ENCODE assay signal across 1 cellular context in the genomic region with DNA sequence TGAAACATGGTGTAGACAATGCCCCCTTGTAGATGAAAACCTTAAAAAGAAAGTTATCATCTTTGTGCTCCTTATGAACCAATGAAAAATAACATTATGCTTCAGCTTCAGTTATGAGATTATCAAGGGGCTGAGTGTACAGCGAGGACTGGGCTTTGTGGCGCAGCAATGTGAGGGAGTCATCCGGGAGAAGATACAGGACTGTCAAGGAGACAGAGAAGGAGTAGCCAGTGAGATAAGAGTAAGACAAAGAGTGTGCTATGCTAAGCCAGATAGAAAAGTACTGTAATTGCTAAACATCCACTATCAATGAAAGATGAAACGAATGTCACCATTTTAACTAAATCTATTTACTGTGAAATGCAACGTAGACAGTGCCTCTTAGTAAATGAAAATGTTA.
A peak's percentile ranks its signal among the peaks of the same experiment; 100 is the strongest.
TF ChIP-seq lines count a peak whose summit lies in the region.

No MANE protein-coding gene starts in this region.

TF ChIP-seq in K562, 482 proteins besides CTCF, POLR2A, EP300 and RAD21 (continued from another document):
- TF ChIP-seq, protein P1, sequence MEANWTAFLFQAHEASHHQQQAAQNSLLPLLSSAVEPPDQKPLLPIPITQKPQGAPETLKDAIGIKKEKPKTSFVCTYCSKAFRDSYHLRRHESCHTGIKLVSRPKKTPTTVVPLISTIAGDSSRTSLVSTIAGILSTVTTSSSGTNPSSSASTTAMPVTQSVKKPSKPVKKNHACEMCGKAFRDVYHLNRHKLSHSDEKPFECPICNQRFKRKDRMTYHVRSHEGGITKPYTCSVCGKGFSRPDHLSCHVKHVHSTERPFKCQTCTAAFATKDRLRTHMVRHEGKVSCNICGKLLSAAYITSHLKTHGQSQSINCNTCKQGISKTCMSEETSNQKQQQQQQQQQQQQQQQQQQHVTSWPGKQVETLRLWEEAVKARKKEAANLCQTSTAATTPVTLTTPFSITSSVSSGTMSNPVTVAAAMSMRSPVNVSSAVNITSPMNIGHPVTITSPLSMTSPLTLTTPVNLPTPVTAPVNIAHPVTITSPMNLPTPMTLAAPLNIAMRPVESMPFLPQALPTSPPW (CRISPR knock-in tag; IDR thresholded peaks at IDR 0.05), result no peak
- no peak for TF ChIP-seq ZNF707 (CRISPR knock-in tag; conservative IDR thresholded peaks at IDR 0.05)
- TF ChIP-seq CBFA2T3 (IDR thresholded peaks at IDR 0.05), result peak; percentile 66
- TF ChIP-seq PHB (CRISPR knock-in tag; IDR thresholded peaks at IDR 0.05), result no peak
- TF ChIP-seq, protein P2, sequence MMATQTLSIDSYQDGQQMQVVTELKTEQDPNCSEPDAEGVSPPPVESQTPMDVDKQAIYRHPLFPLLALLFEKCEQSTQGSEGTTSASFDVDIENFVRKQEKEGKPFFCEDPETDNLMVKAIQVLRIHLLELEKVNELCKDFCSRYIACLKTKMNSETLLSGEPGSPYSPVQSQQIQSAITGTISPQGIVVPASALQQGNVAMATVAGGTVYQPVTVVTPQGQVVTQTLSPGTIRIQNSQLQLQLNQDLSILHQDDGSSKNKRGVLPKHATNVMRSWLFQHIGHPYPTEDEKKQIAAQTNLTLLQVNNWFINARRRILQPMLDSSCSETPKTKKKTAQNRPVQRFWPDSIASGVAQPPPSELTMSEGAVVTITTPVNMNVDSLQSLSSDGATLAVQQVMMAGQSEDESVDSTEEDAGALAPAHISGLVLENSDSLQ (IDR thresholded peaks at IDR 0.05), result 0 out of 2 replicates have a peak, but pooled peaks have one; percentile 46
- TF ChIP-seq, protein P3, sequence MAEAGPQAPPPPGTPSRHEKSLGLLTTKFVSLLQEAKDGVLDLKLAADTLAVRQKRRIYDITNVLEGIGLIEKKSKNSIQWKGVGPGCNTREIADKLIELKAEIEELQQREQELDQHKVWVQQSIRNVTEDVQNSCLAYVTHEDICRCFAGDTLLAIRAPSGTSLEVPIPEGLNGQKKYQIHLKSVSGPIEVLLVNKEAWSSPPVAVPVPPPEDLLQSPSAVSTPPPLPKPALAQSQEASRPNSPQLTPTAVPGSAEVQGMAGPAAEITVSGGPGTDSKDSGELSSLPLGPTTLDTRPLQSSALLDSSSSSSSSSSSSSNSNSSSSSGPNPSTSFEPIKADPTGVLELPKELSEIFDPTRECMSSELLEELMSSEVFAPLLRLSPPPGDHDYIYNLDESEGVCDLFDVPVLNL (CRISPR knock-in tag; IDR thresholded peaks at IDR 0.05; ENCODE audit: low read depth), result no peak
- TF ChIP-seq, protein P4, sequence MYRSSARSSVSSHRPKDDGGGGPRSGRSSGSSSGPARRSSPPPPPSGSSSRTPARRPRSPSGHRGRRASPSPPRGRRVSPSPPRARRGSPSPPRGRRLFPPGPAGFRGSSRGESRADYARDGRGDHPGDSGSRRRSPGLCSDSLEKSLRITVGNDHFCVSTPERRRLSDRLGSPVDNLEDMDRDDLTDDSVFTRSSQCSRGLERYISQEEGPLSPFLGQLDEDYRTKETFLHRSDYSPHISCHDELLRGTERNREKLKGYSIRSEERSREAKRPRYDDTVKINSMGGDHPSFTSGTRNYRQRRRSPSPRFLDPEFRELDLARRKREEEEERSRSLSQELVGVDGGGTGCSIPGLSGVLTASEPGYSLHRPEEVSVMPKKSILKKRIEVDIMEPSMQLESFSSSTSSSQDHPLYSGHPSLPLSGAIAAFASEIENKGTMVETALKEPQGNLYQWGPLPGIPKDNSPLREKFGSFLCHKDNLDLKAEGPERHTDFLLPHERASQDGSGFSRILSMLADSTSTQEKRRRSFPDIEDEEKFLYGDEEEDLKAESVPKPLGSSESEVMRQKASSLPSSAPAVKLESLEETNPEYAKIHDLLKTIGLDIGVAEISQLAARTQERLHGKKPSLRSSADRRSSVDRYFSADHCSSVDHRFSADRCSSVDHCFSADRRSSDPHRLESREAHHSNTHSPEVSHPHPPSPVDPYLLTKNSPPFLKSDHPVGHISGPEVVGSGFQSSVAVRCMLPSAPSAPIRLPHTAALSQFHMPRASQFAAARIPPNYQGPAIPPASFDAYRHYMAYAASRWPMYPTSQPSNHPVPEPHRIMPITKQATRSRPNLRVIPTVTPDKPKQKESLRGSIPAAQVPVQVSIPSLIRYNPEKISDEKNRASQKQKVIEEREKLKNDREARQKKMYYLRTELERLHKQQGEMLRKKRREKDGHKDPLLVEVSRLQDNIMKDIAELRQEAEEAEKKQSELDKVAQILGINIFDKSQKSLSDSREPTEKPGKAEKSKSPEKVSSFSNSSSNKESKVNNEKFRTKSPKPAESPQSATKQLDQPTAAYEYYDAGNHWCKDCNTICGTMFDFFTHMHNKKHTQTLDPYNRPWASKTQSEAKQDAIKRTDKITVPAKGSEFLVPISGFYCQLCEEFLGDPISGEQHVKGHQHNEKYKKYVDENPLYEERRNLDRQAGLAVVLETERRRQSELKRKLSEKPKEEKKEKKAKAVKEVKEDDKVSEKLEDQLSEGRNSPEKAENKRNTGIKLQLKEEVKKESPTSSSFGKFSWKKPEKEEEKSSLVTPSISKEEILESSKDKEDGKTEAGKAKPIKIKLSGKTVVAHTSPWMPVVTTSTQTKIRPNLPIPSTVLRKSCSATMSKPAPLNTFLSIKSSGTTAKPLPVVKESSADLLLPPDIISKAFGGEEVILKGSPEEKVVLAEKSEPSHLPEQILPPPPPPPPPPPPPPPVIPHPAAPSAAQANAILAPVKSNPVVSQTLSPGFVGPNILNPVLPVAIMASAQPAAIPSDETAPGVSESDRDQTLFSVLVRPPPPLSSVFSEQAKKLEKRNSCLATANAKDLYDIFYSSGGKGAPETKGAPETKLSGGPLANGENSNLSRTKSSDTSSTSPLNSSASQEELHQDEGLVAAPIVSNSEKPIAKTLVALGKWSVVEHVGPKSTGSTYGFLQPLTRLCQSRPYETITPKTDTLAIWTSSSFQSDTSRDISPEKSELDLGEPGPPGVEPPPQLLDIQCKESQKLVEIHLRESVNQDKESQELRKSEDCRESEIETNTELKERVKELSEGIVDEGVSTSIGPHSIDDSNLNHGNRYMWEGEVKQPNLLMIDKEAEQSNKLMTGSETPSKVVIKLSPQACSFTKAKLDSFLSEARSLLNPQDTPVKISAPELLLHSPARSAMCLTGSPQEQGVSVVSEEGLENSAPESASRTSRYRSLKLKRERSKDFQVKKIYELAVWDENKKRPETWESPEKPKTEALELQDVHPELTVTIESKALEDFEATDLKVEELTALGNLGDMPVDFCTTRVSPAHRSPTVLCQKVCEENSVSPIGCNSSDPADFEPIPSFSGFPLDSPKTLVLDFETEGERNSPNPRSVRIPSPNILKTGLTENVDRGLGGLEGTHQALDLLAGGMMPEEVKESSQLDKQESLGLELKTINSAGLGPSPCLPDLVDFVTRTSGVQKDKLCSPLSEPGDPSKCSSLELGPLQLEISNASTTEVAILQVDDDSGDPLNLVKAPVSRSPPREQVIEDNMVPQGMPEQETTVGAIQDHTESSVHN (IDR thresholded peaks at IDR 0.05; ENCODE audit: borderline replicate concordance in 1 of 2, low read depth in 1 of 2), result no peak
- no peak for TF ChIP-seq ZNF282 (CRISPR knock-in tag; IDR thresholded peaks at IDR 0.05)
- TF ChIP-seq, protein P5, sequence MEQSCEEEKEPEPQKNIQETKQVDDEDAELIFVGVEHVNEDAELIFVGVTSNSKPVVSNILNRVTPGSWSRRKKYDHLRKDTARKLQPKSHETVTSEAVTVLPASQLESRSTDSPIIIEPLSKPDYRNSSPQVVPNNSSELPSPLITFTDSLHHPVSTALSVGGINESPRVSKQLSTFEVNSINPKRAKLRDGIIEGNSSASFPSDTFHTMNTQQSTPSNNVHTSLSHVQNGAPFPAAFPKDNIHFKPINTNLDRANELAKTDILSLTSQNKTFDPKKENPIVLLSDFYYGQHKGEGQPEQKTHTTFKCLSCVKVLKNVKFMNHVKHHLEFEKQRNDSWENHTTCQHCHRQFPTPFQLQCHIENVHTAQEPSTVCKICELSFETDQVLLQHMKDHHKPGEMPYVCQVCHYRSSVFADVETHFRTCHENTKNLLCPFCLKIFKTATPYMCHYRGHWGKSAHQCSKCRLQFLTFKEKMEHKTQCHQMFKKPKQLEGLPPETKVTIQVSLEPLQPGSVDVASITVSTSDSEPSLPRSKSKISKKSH (CRISPR knock-in tag; IDR thresholded peaks at IDR 0.05), result no peak
- peak; percentile 76; the same call in 1 of the 2 replicates for TF ChIP-seq MECOM (CRISPR knock-in tag; IDR thresholded peaks at IDR 0.05)
- peak; percentile 38 for TF ChIP-seq MEIS2 (IDR thresholded peaks at IDR 0.05; ENCODE audit: partially characterized antibody)
- TF ChIP-seq, protein P6, sequence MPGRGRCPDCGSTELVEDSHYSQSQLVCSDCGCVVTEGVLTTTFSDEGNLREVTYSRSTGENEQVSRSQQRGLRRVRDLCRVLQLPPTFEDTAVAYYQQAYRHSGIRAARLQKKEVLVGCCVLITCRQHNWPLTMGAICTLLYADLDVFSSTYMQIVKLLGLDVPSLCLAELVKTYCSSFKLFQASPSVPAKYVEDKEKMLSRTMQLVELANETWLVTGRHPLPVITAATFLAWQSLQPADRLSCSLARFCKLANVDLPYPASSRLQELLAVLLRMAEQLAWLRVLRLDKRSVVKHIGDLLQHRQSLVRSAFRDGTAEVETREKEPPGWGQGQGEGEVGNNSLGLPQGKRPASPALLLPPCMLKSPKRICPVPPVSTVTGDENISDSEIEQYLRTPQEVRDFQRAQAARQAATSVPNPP (IDR thresholded peaks at IDR 0.05; ENCODE audit: borderline replicate concordance, insufficient read depth, insufficient read length), result no peak
- TF ChIP-seq TEAD4 (IDR thresholded peaks at IDR 0.05; ENCODE audit: low read length), result no peak
- no peak for TF ChIP-seq TEAD4 (CRISPR knock-in tag; IDR thresholded peaks at IDR 0.05; ENCODE audit: borderline replicate concordance)
- TF ChIP-seq ZNF174 (CRISPR knock-in tag; IDR thresholded peaks at IDR 0.05), result no peak
- TF ChIP-seq, protein P7, sequence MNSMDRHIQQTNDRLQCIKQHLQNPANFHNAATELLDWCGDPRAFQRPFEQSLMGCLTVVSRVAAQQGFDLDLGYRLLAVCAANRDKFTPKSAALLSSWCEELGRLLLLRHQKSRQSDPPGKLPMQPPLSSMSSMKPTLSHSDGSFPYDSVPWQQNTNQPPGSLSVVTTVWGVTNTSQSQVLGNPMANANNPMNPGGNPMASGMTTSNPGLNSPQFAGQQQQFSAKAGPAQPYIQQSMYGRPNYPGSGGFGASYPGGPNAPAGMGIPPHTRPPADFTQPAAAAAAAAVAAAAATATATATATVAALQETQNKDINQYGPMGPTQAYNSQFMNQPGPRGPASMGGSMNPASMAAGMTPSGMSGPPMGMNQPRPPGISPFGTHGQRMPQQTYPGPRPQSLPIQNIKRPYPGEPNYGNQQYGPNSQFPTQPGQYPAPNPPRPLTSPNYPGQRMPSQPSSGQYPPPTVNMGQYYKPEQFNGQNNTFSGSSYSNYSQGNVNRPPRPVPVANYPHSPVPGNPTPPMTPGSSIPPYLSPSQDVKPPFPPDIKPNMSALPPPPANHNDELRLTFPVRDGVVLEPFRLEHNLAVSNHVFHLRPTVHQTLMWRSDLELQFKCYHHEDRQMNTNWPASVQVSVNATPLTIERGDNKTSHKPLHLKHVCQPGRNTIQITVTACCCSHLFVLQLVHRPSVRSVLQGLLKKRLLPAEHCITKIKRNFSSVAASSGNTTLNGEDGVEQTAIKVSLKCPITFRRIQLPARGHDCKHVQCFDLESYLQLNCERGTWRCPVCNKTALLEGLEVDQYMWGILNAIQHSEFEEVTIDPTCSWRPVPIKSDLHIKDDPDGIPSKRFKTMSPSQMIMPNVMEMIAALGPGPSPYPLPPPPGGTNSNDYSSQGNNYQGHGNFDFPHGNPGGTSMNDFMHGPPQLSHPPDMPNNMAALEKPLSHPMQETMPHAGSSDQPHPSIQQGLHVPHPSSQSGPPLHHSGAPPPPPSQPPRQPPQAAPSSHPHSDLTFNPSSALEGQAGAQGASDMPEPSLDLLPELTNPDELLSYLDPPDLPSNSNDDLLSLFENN (IDR thresholded peaks at IDR 0.05; ENCODE audit: low read depth in 2 of 2, low read length in 2 of 2), result no peak
- TF ChIP-seq DPF2 (IDR thresholded peaks at IDR 0.05), result peak; percentile 64
- 0 out of 2 replicates have a peak, but pooled peaks have one; percentile 21 for TF ChIP-seq NBN (IDR thresholded peaks at IDR 0.05; ENCODE audit: low read depth)
- TF ChIP-seq ZNF263 (CRISPR knock-in tag; IDR thresholded peaks at IDR 0.05; ENCODE audit: borderline replicate concordance), result no peak
- no peak for TF ChIP-seq TEAD1 (CRISPR knock-in tag; IDR thresholded peaks at IDR 0.05)
- no peak for TF ChIP-seq ZKSCAN3 (CRISPR knock-in tag; IDR thresholded peaks at IDR 0.05)
- TF ChIP-seq SRSF9 (IDR thresholded peaks at IDR 0.05; ENCODE audit: borderline replicate concordance, low read depth, low read length), result no peak
- TF ChIP-seq, protein P8, sequence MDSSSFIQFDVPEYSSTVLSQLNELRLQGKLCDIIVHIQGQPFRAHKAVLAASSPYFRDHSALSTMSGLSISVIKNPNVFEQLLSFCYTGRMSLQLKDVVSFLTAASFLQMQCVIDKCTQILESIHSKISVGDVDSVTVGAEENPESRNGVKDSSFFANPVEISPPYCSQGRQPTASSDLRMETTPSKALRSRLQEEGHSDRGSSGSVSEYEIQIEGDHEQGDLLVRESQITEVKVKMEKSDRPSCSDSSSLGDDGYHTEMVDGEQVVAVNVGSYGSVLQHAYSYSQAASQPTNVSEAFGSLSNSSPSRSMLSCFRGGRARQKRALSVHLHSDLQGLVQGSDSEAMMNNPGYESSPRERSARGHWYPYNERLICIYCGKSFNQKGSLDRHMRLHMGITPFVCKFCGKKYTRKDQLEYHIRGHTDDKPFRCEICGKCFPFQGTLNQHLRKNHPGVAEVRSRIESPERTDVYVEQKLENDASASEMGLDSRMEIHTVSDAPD (CRISPR knock-in tag; IDR thresholded peaks at IDR 0.05), result no peak
- no peak for TF ChIP-seq HMG20B (CRISPR knock-in tag; IDR thresholded peaks at IDR 0.05)
- no peak for TF ChIP-seq TEAD2 (tag; IDR thresholded peaks at IDR 0.05)
- TF ChIP-seq PURB (CRISPR knock-in tag; IDR thresholded peaks at IDR 0.05; ENCODE audit: low read depth), result no peak
TF ChIP-seq in K562: peak in this region for 15.
